Comparison of ENCODE assay signal across 21 cellular contexts in genomic region chr11:132601863-132602262, GRCh38.
"Had no signal": no experiment of that assay in that cellular context is flagged by ENCODE, and none has a peak within 500 bp of the region (broad histone marks: within the 10 kb centered on the region; RNA-seq: fewer than 3 reads in every experiment).

No MANE protein-coding gene starts in this region.

- H3K36me3 ChIP-seq: brain microvascular endothelial cell, WERI-Rb-1 had no signal

- H3K27me3 ChIP-seq: brain microvascular endothelial cell had no signal

- ATAC-seq: activated CD4-positive, alpha-beta T cell treated with anti-CD3 and anti-CD28 coated beads for 36 hours; activated CD8-positive, alpha-beta T cell treated with anti-CD3 and anti-CD28 coated beads for 36 hours; activated naive CD4-positive, alpha-beta T cell treated with anti-CD3 and anti-CD28 coated beads, Interleukin-2, amount 50 U/mL, for 72 hours; activated T-cell treated with anti-CD3 and anti-CD28 coated beads, Interleukin-2, amount 50 U/mL, for 72 hours; effector memory CD8-positive, alpha-beta T cell; left lobe of liver; right cardiac atrium; T-helper 17 cell had no signal

- DNase-seq: activated CD4-positive, alpha-beta T cell treated with anti-CD3 and anti-CD28 coated beads for 36 hours; activated CD8-positive, alpha-beta memory T cell treated with anti-CD3 and anti-CD28 coated beads, Interleukin-2, amount 50 U/mL, for 4 hours; activated CD8-positive, alpha-beta T cell treated with anti-CD3 and anti-CD28 coated beads for 36 hours; activated gamma-delta T cell; activated T-cell treated with anti-CD3 and anti-CD28 coated beads, Interleukin-2, amount 50 U/mL, for 72 hours; brain microvascular endothelial cell; dermis blood vessel endothelial cell; effector memory CD8-positive, alpha-beta T cell; naive B cell; right cardiac atrium; stimulated activated CD4-positive, alpha-beta T cell treated with anti-CD3 and anti-CD28 coated beads, Interleukin-15, amount 100 ng/mL, for 24 hours; stimulated activated CD4-positive, alpha-beta T cell treated with anti-CD3 and anti-CD28 coated beads, Interleukin-4, amount 100 ng/mL, for 24 hours; stimulated activated naive CD4-positive, alpha-beta T cell treated with Interleukin-2 at 50 U/mL for 16 hours; substantia nigra; T-helper 17 cell; trophoblast cell; WERI-Rb-1 had no signal

- H3K4me3 ChIP-seq: skin epidermis had no signal

- H3K27ac ChIP-seq: brain microvascular endothelial cell, epithelial cell of prostate, skin epidermis, WERI-Rb-1 had no signal
